29 cellular contexts compared by ENCODE assay signal in genomic region chr4:169907705-169908104, GRCh38.
"Had no signal": no experiment of that assay in that cellular context is flagged by ENCODE, and none has a peak within 500 bp of the region (broad histone marks: within the 10 kb centered on the region; RNA-seq: fewer than 3 reads in every experiment).

No MANE protein-coding gene starts in this region.

- H3K27me3 Mint-ChIP-seq: stimulated activated naive CD8-positive, alpha-beta T cell treated with anti-CD3 and anti-CD28 coated beads, Interleukin-15, amount 100 ng/mL, for 72 hours; type B pancreatic cell had no signal

- H3K36me3 Mint-ChIP-seq: naive B cell; naive thymus-derived CD8-positive, alpha-beta T cell; natural killer cell treated with Interleukin-12 subunit alpha and Interleukin-12 subunit beta and Interleukin-15 and Interleukin-18, amount 100 ng/mL, for 72 hours; type B pancreatic cell had no signal

- H3K4me3 ChIP-seq: pancreas, prostate gland, right lobe of liver, sigmoid colon, suprapubic skin, testis, tibial artery, transverse colon, upper lobe of right lung, uterus had no signal

- H3K9me3 Mint-ChIP-seq: naive B cell; naive thymus-derived CD8-positive, alpha-beta T cell; natural killer cell treated with Interleukin-12 subunit alpha and Interleukin-12 subunit beta and Interleukin-15 and Interleukin-18, amount 100 ng/mL, for 72 hours; nephron progenitor cell; neural crest cell; stimulated activated naive CD8-positive, alpha-beta T cell treated with anti-CD3 and anti-CD28 coated beads, Interleukin-15, amount 100 ng/mL, for 72 hours; type B pancreatic cell had no signal

- H3K27me3 ChIP-seq: pancreas, right lobe of liver, sigmoid colon, suprapubic skin, testis, tibial artery, transverse colon, upper lobe of right lung, uterus had no signal

- H3K27ac Mint-ChIP-seq: naive B cell; naive thymus-derived CD8-positive, alpha-beta T cell; natural killer cell treated with Interleukin-12 subunit alpha and Interleukin-12 subunit beta and Interleukin-15 and Interleukin-18, amount 100 ng/mL, for 72 hours; nephron progenitor cell; stimulated activated naive CD8-positive, alpha-beta T cell treated with anti-CD3 and anti-CD28 coated beads, Interleukin-15, amount 100 ng/mL, for 72 hours; type B pancreatic cell had no signal

- H3K27ac ChIP-seq: neutrophil, pancreas, prostate gland, sigmoid colon, suprapubic skin, testis, tibial artery, transverse colon, upper lobe of right lung, uterus had no signal

- H3K9me3 ChIP-seq: neutrophil, pancreas, prostate gland, right lobe of liver, sigmoid colon, suprapubic skin, testis, tibial artery, transverse colon, upper lobe of right lung, uterus had no signal

- H3K4me1 ChIP-seq: pancreas, prostate gland, sigmoid colon, suprapubic skin, testis, tibial artery, transverse colon, upper lobe of right lung, uterus had no signal

- ATAC-seq: naive thymus-derived CD8-positive, alpha-beta T cell; natural killer cell treated with Interleukin-12 subunit alpha and Interleukin-12 subunit beta and Interleukin-15 and Interleukin-18, amount 100 ng/mL, for 72 hours; pancreas; right cardiac atrium; stimulated activated naive CD8-positive, alpha-beta T cell treated with anti-CD3 and anti-CD28 coated beads, Interleukin-15, amount 100 ng/mL, for 72 hours; stimulated activated naive CD8-positive, alpha-beta T cell treated with anti-CD3 and anti-CD28 coated beads, Interleukin-15, Interleukin-2, amounts not matched to agents 100 U/mL and 50 U/mL, for 24 hours; upper lobe of right lung had no signal

- H3K36me3 ChIP-seq: neutrophil, pancreas, prostate gland, right lobe of liver, sigmoid colon, suprapubic skin, tibial artery, transverse colon, upper lobe of right lung, uterus had no signal

- H3K4me1 Mint-ChIP-seq: naive thymus-derived CD8-positive, alpha-beta T cell; nephron progenitor cell; neural crest cell; stimulated activated naive CD8-positive, alpha-beta T cell treated with anti-CD3 and anti-CD28 coated beads, Interleukin-15, amount 100 ng/mL, for 72 hours had no signal

- DNase-seq: naive B cell; naive thymus-derived CD8-positive, alpha-beta T cell; nephron progenitor cell; occipital lobe; pancreas; right cardiac atrium; right lobe of liver; sigmoid colon; small intestine; stimulated activated CD4-positive, alpha-beta T cell treated with anti-CD3 and anti-CD28 coated beads, Interleukin-12 subunit alpha, Interleukin-12 subunit beta, amount 100 ng/mL, for 4 hours; stimulated activated CD4-positive, alpha-beta T cell treated with anti-CD3 and anti-CD28 coated beads, Interleukin-1b, Interleukin-23, amount 100 ng/mL, for 48 hours; stimulated activated CD4-positive, alpha-beta T cell treated with anti-CD3 and anti-CD28 coated beads, Interleukin-4, amount 100 ng/mL, for 1 hour; stimulated activated CD4-positive, alpha-beta T cell treated with anti-CD3 and anti-CD28 coated beads, Interleukin-4, amount 100 ng/mL, for 4 hours; stimulated activated CD8-positive, alpha-beta memory T cell treated with anti-CD3 and anti-CD28 coated beads, Interleukin-4, amount 100 ng/mL, for 48 hours; stimulated activated naive CD4-positive, alpha-beta T cell; stimulated activated naive CD8-positive, alpha-beta T cell treated with anti-CD3 and anti-CD28 coated beads, Interleukin-15, amount 100 ng/mL, for 72 hours; stimulated activated naive CD8-positive, alpha-beta T cell treated with anti-CD3 and anti-CD28 coated beads, Interleukin-15, Interleukin-2, amounts not matched to agents 100 U/mL and 50 U/mL, for 24 hours; substantia nigra; testis; tibial artery; transverse colon; upper lobe of right lung; uterus had no signal

- H3K4me3 Mint-ChIP-seq: naive B cell; naive thymus-derived CD8-positive, alpha-beta T cell; natural killer cell treated with Interleukin-12 subunit alpha and Interleukin-12 subunit beta and Interleukin-15 and Interleukin-18, amount 100 ng/mL, for 72 hours; nephron progenitor cell; neural crest cell; stimulated activated naive CD8-positive, alpha-beta T cell treated with anti-CD3 and anti-CD28 coated beads, Interleukin-15, amount 100 ng/mL, for 72 hours; type B pancreatic cell had no signal
